In genomic region chr5:149048806-149049205, GRCh38 we compare ENCODE assay signal across 30 cellular contexts. TPM values are rescaled to one million over a fixed set of nuclear protein-coding genes. Genes with fewer than 3 reads are reported as not detected.
"Had no signal": no experiment of that assay in that cellular context is flagged by ENCODE, and none has a peak within 500 bp of the region (broad histone marks: within the 10 kb centered on the region; RNA-seq: fewer than 3 reads in every experiment).

No MANE protein-coding gene starts in this region.

- DNase-seq: activated CD4-positive, alpha-beta T cell treated with anti-CD3 and anti-CD28 coated beads, Interleukin-2, amount 50 U/mL, for 1 hour; activated CD4-positive, CD25-positive, alpha-beta regulatory T cell treated with anti-CD3 and anti-CD28 coated beads, Interleukin-2, amount 50 U/mL, for 72 hours; activated CD8-positive, alpha-beta T cell treated with anti-CD3 and anti-CD28 coated beads for 36 hours; activated gamma-delta T cell treated with Interleukin-2 at 50 U/mL for 16 hours; activated naive CD4-positive, alpha-beta T cell treated with anti-CD3 and anti-CD28 coated beads, Interleukin-2, amount 50 U/mL, for 16 hours; activated T-cell treated with anti-CD3 and anti-CD28 coated beads, Interleukin-2, amount 50 U/mL, for 4 hours; amygdala; dermis blood vessel endothelial cell; effector memory CD4-positive, alpha-beta T cell; head of caudate nucleus; hippocampal formation; left lung; ovary; retina; sigmoid colon; small intestine; stimulated activated CD4-positive, alpha-beta T cell treated with anti-CD3 and anti-CD28 coated beads, Interleukin-1b, Interleukin-23, amount 100 ng/mL, for 48 hours; stimulated activated CD4-positive, alpha-beta T cell treated with anti-CD3 and anti-CD28 coated beads, Interleukin-4, amount 100 ng/mL, for 4 hours; stimulated activated CD8-positive, alpha-beta memory T cell treated with anti-CD3 and anti-CD28 coated beads, Interleukin-4, amount 100 ng/mL, for 48 hours; stimulated activated naive CD8-positive, alpha-beta T cell treated with anti-CD3 and anti-CD28 coated beads, Interleukin-15, amount 100 ng/mL, for 72 hours; SW 1271; T1000; tibial artery had no signal

- H3K4me1 ChIP-seq: left lung had no signal

- H3K27me3 Mint-ChIP-seq: progenitor cell of endocrine pancreas; stimulated activated naive CD8-positive, alpha-beta T cell treated with anti-CD3 and anti-CD28 coated beads, Interleukin-15, amount 100 ng/mL, for 72 hours had no signal

- H3K36me3 Mint-ChIP-seq: stimulated activated memory B cell treated with anti-CD40 and anti-IgM and Interleukin-4, amounts not matched to agents 10 μg/mL and 1 μg/mL and 100 μg/mL, for 72 hours had no signal

- ATAC-seq: activated CD8-positive, alpha-beta T cell treated with anti-CD3 and anti-CD28 coated beads for 36 hours; activated T-cell treated with anti-CD3 and anti-CD28 coated beads, Interleukin-2, amount 50 U/mL, for 4 hours; activated T-helper 17 cell treated with anti-CD3 and anti-CD28 coated beads, Interleukin-2, amount 50 U/mL, for 72 hours; gastroesophageal sphincter; left lung; stimulated activated memory B cell treated with anti-CD40 and anti-IgM and Interleukin-4, amounts not matched to agents 10 μg/mL and 1 μg/mL and 100 μg/mL, for 72 hours; stimulated activated naive CD8-positive, alpha-beta T cell treated with anti-CD3 and anti-CD28 coated beads, Interleukin-15, amount 100 ng/mL, for 72 hours had no signal

- H3K27ac ChIP-seq: gastroesophageal sphincter, left lung, ovary, sigmoid colon, tibial artery had no signal

- H3K27me3 ChIP-seq: gastroesophageal sphincter, left lung, ovary, sigmoid colon, tibial artery had no signal

- H3K4me3 Mint-ChIP-seq: activated CD8-positive, alpha-beta T cell treated with anti-CD3 and anti-CD28 coated beads for 36 hours; activated T-cell treated with anti-CD3 and anti-CD28 coated beads, Interleukin-2, amount 50 U/mL, for 4 hours; activated T-helper 17 cell treated with anti-CD3 and anti-CD28 coated beads, Interleukin-2, amount 50 U/mL, for 72 hours; nephron; stimulated activated memory B cell treated with anti-CD40 and anti-IgM and Interleukin-4, amounts not matched to agents 10 μg/mL and 1 μg/mL and 100 μg/mL, for 72 hours; stimulated activated naive CD8-positive, alpha-beta T cell treated with anti-CD3 and anti-CD28 coated beads, Interleukin-15, amount 100 ng/mL, for 72 hours; T-helper 1 cell treated with Interleukin-12 subunit alpha and Interleukin-12 subunit beta and Interleukin-4 antibody, amounts not matched to agents 30 μg/mL and 1 μg/mL, for 36 hours had no signal

- H3K9me3 ChIP-seq: gastroesophageal sphincter, left lung, ovary, sigmoid colon, tibial artery had no signal

- H3K4me3 ChIP-seq: gastroesophageal sphincter, left lung, lung, ovary, sigmoid colon, tibial artery had no signal

- H3K36me3 ChIP-seq: gastroesophageal sphincter, left lung, ovary, sigmoid colon, tibial artery had no signal

- H3K27ac Mint-ChIP-seq: activated CD8-positive, alpha-beta T cell treated with anti-CD3 and anti-CD28 coated beads for 36 hours; activated T-helper 17 cell treated with anti-CD3 and anti-CD28 coated beads, Interleukin-2, amount 50 U/mL, for 72 hours; nephron; progenitor cell of endocrine pancreas; stimulated activated memory B cell treated with anti-CD40 and anti-IgM and Interleukin-4, amounts not matched to agents 10 μg/mL and 1 μg/mL and 100 μg/mL, for 72 hours; stimulated activated naive CD8-positive, alpha-beta T cell treated with anti-CD3 and anti-CD28 coated beads, Interleukin-15, amount 100 ng/mL, for 72 hours; T-helper 1 cell treated with Interleukin-12 subunit alpha and Interleukin-12 subunit beta and Interleukin-4 antibody, amounts not matched to agents 30 μg/mL and 1 μg/mL, for 36 hours had no signal

- H3K9me3 Mint-ChIP-seq: activated CD8-positive, alpha-beta T cell treated with anti-CD3 and anti-CD28 coated beads for 36 hours; activated T-cell treated with anti-CD3 and anti-CD28 coated beads, Interleukin-2, amount 50 U/mL, for 4 hours; activated T-helper 17 cell treated with anti-CD3 and anti-CD28 coated beads, Interleukin-2, amount 50 U/mL, for 72 hours; nephron; stimulated activated memory B cell treated with anti-CD40 and anti-IgM and Interleukin-4, amounts not matched to agents 10 μg/mL and 1 μg/mL and 100 μg/mL, for 72 hours; stimulated activated naive CD8-positive, alpha-beta T cell treated with anti-CD3 and anti-CD28 coated beads, Interleukin-15, amount 100 ng/mL, for 72 hours; T-helper 1 cell treated with Interleukin-12 subunit alpha and Interleukin-12 subunit beta and Interleukin-4 antibody, amounts not matched to agents 30 μg/mL and 1 μg/mL, for 36 hours had no signal

- H3K4me1 Mint-ChIP-seq: activated T-helper 17 cell treated with anti-CD3 and anti-CD28 coated beads, Interleukin-2, amount 50 U/mL, for 72 hours; stimulated activated memory B cell treated with anti-CD40 and anti-IgM and Interleukin-4, amounts not matched to agents 10 μg/mL and 1 μg/mL and 100 μg/mL, for 72 hours; stimulated activated naive CD8-positive, alpha-beta T cell treated with anti-CD3 and anti-CD28 coated beads, Interleukin-15, amount 100 ng/mL, for 72 hours had no signal

RNA-seq across cellular contexts. Expression of gene SH3TC2, which starts 14.1 kb away (rescaled TPM):
- total RNA-seq: activated CD8-positive, alpha-beta T cell treated with anti-CD3 and anti-CD28 coated beads for 36 hours; activated T-cell treated with anti-CD3 and anti-CD28 coated beads, Interleukin-2, amount 50 U/mL, for 4 hours; activated T-helper 17 cell treated with anti-CD3 and anti-CD28 coated beads, Interleukin-2, amount 50 U/mL, for 72 hours had no signal
